Comparison of ENCODE assay signal across 24 cellular contexts in the genomic region with DNA sequence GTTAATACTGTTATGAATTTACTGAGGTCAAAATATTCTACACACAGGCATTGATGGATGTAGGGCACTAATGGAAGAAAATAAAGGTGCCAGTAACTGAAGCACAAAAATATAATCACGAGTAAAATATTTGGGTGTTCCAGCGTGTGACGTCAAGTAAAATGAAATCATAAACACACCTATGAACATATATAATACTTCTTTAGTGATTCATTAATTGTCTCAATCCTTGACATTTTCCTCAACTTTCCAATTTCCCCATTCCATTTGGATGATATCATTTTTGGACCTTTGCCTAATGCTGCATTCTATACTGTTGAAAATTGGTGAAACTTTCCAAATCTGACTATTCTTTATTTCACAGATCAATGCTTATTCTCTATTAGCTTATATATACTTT.
"Had no signal": no experiment of that assay in that cellular context is flagged by ENCODE, and none has a peak within 500 bp of the region (broad histone marks: within the 10 kb centered on the region; RNA-seq: fewer than 3 reads in every experiment).

No MANE protein-coding gene starts in this region.

- H3K27me3 Mint-ChIP-seq: naive thymus-derived CD4-positive, alpha-beta T cell had no signal

- H3K4me1 Mint-ChIP-seq: naive thymus-derived CD4-positive, alpha-beta T cell; stimulated activated effector memory CD8-positive, alpha-beta T cell treated with anti-CD3 and anti-CD28 coated beads, Interleukin-12 subunit alpha, Interleukin-12 subunit beta, amount 100 ng/mL, for 72 hours had no signal

- H3K27ac Mint-ChIP-seq: naive thymus-derived CD4-positive, alpha-beta T cell; nephron; stimulated activated effector memory CD8-positive, alpha-beta T cell treated with anti-CD3 and anti-CD28 coated beads, Interleukin-12 subunit alpha, Interleukin-12 subunit beta, amount 100 ng/mL, for 72 hours had no signal

- H3K36me3 Mint-ChIP-seq: stimulated activated effector memory CD8-positive, alpha-beta T cell treated with anti-CD3 and anti-CD28 coated beads, Interleukin-12 subunit alpha, Interleukin-12 subunit beta, amount 100 ng/mL, for 72 hours had no signal

- H3K4me3 Mint-ChIP-seq: naive thymus-derived CD4-positive, alpha-beta T cell; nephron; stimulated activated effector memory CD8-positive, alpha-beta T cell treated with anti-CD3 and anti-CD28 coated beads, Interleukin-12 subunit alpha, Interleukin-12 subunit beta, amount 100 ng/mL, for 72 hours had no signal

- H3K27ac ChIP-seq: coronary artery, gastrocnemius medialis, heart left ventricle, hepatocyte, left lung, prostate gland, sigmoid colon, stomach, thyroid gland, vagina had no signal

- ATAC-seq: gastrocnemius medialis; heart left ventricle; left cardiac atrium; left lung; naive thymus-derived CD4-positive, alpha-beta T cell; right cardiac atrium; stimulated activated effector memory CD8-positive, alpha-beta T cell treated with anti-CD3 and anti-CD28 coated beads, Interleukin-12 subunit alpha, Interleukin-12 subunit beta, amount 100 ng/mL, for 72 hours had no signal

- H3K9me3 Mint-ChIP-seq: nephron had no signal

- DNase-seq: dermis blood vessel endothelial cell; effector memory CD4-positive, alpha-beta T cell; gastrocnemius medialis; heart left ventricle; kidney; left cardiac atrium; left lung; mesendoderm; midbrain; naive thymus-derived CD4-positive, alpha-beta T cell; nucleus accumbens; right cardiac atrium; sigmoid colon; stimulated activated CD4-positive, alpha-beta T cell treated with anti-CD3 and anti-CD28 coated beads, Interleukin-2, amount 100 ng/mL, for 24 hours; stimulated activated CD4-positive, alpha-beta T cell treated with anti-CD3 and anti-CD28 coated beads, Interleukin-4, amount 100 ng/mL, for 24 hours; stimulated activated naive CD4-positive, alpha-beta T cell treated with Interleukin-2 at 50 U/mL for 16 hours; stomach; thyroid gland had no signal

- H3K4me3 ChIP-seq: coronary artery, gastrocnemius medialis, heart left ventricle, hepatocyte, left lung, prostate gland, sigmoid colon, stomach, thyroid gland, vagina had no signal
